1 cellular context compared by ENCODE assay signal in genomic region chr20:19660808-19661378, GRCh38.
A peak's percentile ranks its signal among the peaks of the same experiment; 100 is the strongest.
TF ChIP-seq lines count a peak whose summit lies in the region.

No MANE protein-coding gene starts in this region.

TF ChIP-seq in HepG2, 621 proteins besides CTCF, POLR2A, EP300 and RAD21 (continued from another document and continues in another):
- TF ChIP-seq, protein P1, sequence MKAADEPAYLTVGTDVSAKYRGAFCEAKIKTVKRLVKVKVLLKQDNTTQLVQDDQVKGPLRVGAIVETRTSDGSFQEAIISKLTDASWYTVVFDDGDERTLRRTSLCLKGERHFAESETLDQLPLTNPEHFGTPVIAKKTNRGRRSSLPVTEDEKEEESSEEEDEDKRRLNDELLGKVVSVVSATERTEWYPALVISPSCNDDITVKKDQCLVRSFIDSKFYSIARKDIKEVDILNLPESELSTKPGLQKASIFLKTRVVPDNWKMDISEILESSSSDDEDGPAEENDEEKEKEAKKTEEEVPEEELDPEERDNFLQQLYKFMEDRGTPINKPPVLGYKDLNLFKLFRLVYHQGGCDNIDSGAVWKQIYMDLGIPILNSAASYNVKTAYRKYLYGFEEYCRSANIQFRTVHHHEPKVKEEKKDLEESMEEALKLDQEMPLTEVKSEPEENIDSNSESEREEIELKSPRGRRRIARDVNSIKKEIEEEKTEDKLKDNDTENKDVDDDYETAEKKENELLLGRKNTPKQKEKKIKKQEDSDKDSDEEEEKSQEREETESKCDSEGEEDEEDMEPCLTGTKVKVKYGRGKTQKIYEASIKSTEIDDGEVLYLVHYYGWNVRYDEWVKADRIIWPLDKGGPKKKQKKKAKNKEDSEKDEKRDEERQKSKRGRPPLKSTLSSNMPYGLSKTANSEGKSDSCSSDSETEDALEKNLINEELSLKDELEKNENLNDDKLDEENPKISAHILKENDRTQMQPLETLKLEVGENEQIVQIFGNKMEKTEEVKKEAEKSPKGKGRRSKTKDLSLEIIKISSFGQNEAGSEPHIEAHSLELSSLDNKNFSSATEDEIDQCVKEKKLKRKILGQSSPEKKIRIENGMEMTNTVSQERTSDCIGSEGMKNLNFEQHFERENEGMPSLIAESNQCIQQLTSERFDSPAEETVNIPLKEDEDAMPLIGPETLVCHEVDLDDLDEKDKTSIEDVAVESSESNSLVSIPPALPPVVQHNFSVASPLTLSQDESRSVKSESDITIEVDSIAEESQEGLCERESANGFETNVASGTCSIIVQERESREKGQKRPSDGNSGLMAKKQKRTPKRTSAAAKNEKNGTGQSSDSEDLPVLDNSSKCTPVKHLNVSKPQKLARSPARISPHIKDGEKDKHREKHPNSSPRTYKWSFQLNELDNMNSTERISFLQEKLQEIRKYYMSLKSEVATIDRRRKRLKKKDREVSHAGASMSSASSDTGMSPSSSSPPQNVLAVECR (CRISPR knock-in tag; IDR thresholded peaks at IDR 0.05; ENCODE audit: borderline replicate concordance): no peak
- TF ChIP-seq SP140L (CRISPR knock-in tag; IDR thresholded peaks at IDR 0.05; ENCODE audit: borderline replicate concordance) (no peak), SMAD9 (CRISPR knock-in tag; IDR thresholded peaks at IDR 0.05) (no peak), ZNF501 (CRISPR knock-in tag; IDR thresholded peaks at IDR 0.05) (no peak), SRSF4 (IDR thresholded peaks at IDR 0.05; ENCODE audit: low read depth, low read length, poor library complexity, severe bottlenecking) (no peak), SSRP1 (CRISPR knock-in tag; IDR thresholded peaks at IDR 0.05) (no peak), PCBP1 (IDR thresholded peaks at IDR 0.05; ENCODE audit: borderline replicate concordance, low read depth, low read length) (no peak), ZNF549 (CRISPR knock-in tag; IDR thresholded peaks at IDR 0.05) (no peak), SP2 (CRISPR knock-in tag; IDR thresholded peaks at IDR 0.05) (no peak), SP5 (CRISPR knock-in tag; IDR thresholded peaks at IDR 0.05; ENCODE audit: borderline replicate concordance, low read depth) (peak; percentile 33; the same call in 1 of the 2 replicates), E2F5 (CRISPR knock-in tag; conservative IDR thresholded peaks at IDR 0.05) (no peak), WIZ (CRISPR knock-in tag; IDR thresholded peaks at IDR 0.05) (peak; percentile 64; the same call in 1 of the 2 replicates), ZBTB8A (CRISPR knock-in tag; IDR thresholded peaks at IDR 0.05; ENCODE audit: borderline replicate concordance, low read depth) (no peak), ZNF557 (CRISPR knock-in tag; IDR thresholded peaks at IDR 0.05) (no peak), NR2C2 (CRISPR knock-in tag; IDR thresholded peaks at IDR 0.05; ENCODE audit: borderline replicate concordance) (no peak), BCL6 (CRISPR knock-in tag; IDR thresholded peaks at IDR 0.05) (no peak), FOXP4 (CRISPR knock-in tag; IDR thresholded peaks at IDR 0.05) (peak; percentile 69), ZSCAN20 (CRISPR knock-in tag; IDR thresholded peaks at IDR 0.05; ENCODE audit: borderline replicate concordance) (no peak), GZF1 (CRISPR knock-in tag; IDR thresholded peaks at IDR 0.05) (no peak), ZMAT3 (CRISPR knock-in tag; conservative IDR thresholded peaks at IDR 0.05) (no peak), ZNF263 (CRISPR knock-in tag; IDR thresholded peaks at IDR 0.05) (no peak), ARID5B (CRISPR knock-in tag; IDR thresholded peaks at IDR 0.05) (peak; percentile 83), DNMT1 (CRISPR knock-in tag; IDR thresholded peaks at IDR 0.05) (no peak)
- TF ChIP-seq, protein P2, sequence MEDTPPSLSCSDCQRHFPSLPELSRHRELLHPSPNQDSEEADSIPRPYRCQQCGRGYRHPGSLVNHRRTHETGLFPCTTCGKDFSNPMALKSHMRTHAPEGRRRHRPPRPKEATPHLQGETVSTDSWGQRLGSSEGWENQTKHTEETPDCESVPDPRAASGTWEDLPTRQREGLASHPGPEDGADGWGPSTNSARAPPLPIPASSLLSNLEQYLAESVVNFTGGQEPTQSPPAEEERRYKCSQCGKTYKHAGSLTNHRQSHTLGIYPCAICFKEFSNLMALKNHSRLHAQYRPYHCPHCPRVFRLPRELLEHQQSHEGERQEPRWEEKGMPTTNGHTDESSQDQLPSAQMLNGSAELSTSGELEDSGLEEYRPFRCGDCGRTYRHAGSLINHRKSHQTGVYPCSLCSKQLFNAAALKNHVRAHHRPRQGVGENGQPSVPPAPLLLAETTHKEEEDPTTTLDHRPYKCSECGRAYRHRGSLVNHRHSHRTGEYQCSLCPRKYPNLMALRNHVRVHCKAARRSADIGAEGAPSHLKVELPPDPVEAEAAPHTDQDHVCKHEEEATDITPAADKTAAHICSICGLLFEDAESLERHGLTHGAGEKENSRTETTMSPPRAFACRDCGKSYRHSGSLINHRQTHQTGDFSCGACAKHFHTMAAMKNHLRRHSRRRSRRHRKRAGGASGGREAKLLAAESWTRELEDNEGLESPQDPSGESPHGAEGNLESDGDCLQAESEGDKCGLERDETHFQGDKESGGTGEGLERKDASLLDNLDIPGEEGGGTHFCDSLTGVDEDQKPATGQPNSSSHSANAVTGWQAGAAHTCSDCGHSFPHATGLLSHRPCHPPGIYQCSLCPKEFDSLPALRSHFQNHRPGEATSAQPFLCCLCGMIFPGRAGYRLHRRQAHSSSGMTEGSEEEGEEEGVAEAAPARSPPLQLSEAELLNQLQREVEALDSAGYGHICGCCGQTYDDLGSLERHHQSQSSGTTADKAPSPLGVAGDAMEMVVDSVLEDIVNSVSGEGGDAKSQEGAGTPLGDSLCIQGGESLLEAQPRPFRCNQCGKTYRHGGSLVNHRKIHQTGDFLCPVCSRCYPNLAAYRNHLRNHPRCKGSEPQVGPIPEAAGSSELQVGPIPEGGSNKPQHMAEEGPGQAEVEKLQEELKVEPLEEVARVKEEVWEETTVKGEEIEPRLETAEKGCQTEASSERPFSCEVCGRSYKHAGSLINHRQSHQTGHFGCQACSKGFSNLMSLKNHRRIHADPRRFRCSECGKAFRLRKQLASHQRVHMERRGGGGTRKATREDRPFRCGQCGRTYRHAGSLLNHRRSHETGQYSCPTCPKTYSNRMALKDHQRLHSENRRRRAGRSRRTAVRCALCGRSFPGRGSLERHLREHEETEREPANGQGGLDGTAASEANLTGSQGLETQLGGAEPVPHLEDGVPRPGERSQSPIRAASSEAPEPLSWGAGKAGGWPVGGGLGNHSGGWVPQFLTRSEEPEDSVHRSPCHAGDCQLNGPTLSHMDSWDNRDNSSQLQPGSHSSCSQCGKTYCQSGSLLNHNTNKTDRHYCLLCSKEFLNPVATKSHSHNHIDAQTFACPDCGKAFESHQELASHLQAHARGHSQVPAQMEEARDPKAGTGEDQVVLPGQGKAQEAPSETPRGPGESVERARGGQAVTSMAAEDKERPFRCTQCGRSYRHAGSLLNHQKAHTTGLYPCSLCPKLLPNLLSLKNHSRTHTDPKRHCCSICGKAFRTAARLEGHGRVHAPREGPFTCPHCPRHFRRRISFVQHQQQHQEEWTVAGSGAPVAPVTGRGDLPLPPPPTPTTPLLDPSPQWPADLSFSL (CRISPR knock-in tag; IDR thresholded peaks at IDR 0.05): no peak
- TF ChIP-seq, protein P3, sequence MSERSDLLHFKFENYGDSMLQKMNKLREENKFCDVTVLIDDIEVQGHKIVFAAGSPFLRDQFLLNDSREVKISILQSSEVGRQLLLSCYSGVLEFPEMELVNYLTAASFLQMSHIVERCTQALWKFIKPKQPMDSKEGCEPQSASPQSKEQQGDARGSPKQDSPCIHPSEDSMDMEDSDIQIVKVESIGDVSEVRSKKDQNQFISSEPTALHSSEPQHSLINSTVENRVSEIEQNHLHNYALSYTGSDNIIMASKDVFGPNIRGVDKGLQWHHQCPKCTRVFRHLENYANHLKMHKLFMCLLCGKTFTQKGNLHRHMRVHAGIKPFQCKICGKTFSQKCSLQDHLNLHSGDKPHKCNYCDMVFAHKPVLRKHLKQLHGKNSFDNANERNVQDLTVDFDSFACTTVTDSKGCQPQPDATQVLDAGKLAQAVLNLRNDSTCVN (CRISPR knock-in tag; IDR thresholded peaks at IDR 0.05; ENCODE audit: borderline replicate concordance): no peak
- TF ChIP-seq, protein P4, sequence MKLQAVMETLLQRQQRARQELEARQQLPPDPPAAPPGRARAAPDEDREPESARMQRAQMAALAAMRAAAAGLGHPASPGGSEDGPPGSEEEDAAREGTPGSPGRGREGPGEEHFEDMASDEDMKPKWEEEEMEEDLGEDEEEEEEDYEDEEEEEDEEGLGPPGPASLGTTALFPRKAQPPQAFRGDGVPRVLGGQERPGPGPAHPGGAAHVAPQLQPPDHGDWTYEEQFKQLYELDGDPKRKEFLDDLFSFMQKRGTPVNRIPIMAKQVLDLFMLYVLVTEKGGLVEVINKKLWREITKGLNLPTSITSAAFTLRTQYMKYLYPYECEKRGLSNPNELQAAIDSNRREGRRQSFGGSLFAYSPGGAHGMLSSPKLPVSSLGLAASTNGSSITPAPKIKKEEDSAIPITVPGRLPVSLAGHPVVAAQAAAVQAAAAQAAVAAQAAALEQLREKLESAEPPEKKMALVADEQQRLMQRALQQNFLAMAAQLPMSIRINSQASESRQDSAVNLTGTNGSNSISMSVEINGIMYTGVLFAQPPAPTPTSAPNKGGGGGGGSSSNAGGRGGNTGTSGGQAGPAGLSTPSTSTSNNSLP (IDR thresholded peaks at IDR 0.05; ENCODE audit: low read depth, low read length): no peak
- TF ChIP-seq, protein P5, sequence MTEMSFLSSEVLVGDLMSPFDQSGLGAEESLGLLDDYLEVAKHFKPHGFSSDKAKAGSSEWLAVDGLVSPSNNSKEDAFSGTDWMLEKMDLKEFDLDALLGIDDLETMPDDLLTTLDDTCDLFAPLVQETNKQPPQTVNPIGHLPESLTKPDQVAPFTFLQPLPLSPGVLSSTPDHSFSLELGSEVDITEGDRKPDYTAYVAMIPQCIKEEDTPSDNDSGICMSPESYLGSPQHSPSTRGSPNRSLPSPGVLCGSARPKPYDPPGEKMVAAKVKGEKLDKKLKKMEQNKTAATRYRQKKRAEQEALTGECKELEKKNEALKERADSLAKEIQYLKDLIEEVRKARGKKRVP (CRISPR knock-in tag; IDR thresholded peaks at IDR 0.05): 0 out of 4 replicates have a peak, but pooled peaks of 1 of the 2 experiments have one; percentile 14
